18 cellular contexts compared by ENCODE assay signal in genomic region chr19:35024095-35024494, GRCh38. TPM values are rescaled to one million over a fixed set of nuclear protein-coding genes. Genes with fewer than 3 reads are reported as not detected.
"Had no signal": no experiment of that assay in that cellular context is flagged by ENCODE, and none has a peak within 500 bp of the region (broad histone marks: within the 10 kb centered on the region; RNA-seq: fewer than 3 reads in every experiment).

No MANE protein-coding gene starts in this region.

- H3K9me3 Mint-ChIP-seq: activated naive CD4-positive, alpha-beta T cell treated with anti-CD3 and anti-CD28 coated beads, Interleukin-2, amount 50 U/mL, for 24 hours; activated T-helper 2 cell treated with anti-CD3 and anti-CD28 coated beads, Interferon-gamma antibody, Interleukin-2, Interleukin-4, amounts not matched to agents 10 μg/mL and 5 μg/mL and 100 μg/mL, durations not matched to agents 14 hours and 24 hours and 36 hours; dendritic cell treated with granulocyte-macrophage colony-stimulating factor and Interleukin-4, amounts not matched to agents 40 ng/mL and 50 ng/mL, for 4 days had no signal

- H3K27me3 Mint-ChIP-seq: activated naive CD4-positive, alpha-beta T cell treated with anti-CD3 and anti-CD28 coated beads, Interleukin-2, amount 50 U/mL, for 24 hours; naive thymus-derived CD4-positive, alpha-beta T cell had no signal

- FAIRE-seq: keratinocyte had no signal

- DNase-seq: activated CD4-positive, CD25-positive, alpha-beta regulatory T cell treated with anti-CD3 and anti-CD28 coated beads, Interleukin-2, amount 50 U/mL, for 72 hours; brain microvascular endothelial cell; effector memory CD4-positive, alpha-beta T cell; left lung; mammary epithelial cell; naive thymus-derived CD4-positive, alpha-beta T cell; right lobe of liver; stimulated activated CD4-positive, alpha-beta T cell treated with anti-CD3 and anti-CD28 coated beads, Interleukin-12 subunit alpha, Interleukin-12 subunit beta, amount 100 ng/mL, for 4 hours; stimulated activated CD4-positive, alpha-beta T cell treated with anti-CD3 and anti-CD28 coated beads, Interleukin-2, amount 100 ng/mL, for 24 hours; thyroid gland; uterus had no signal

- H3K27ac Mint-ChIP-seq: activated naive CD4-positive, alpha-beta T cell treated with anti-CD3 and anti-CD28 coated beads, Interleukin-2, amount 50 U/mL, for 24 hours; activated T-helper 2 cell treated with anti-CD3 and anti-CD28 coated beads, Interferon-gamma antibody, Interleukin-2, Interleukin-4, amounts not matched to agents 10 μg/mL and 5 μg/mL and 100 μg/mL, durations not matched to agents 14 hours and 24 hours and 36 hours had no signal

- H3K27me3 ChIP-seq: brain microvascular endothelial cell, hepatocyte, right lobe of liver, thyroid gland, uterus had no signal

- H3K4me3 Mint-ChIP-seq: activated naive CD4-positive, alpha-beta T cell treated with anti-CD3 and anti-CD28 coated beads, Interleukin-2, amount 50 U/mL, for 24 hours; dendritic cell treated with granulocyte-macrophage colony-stimulating factor and Interleukin-4, amounts not matched to agents 40 ng/mL and 50 ng/mL, for 4 days; naive thymus-derived CD4-positive, alpha-beta T cell had no signal

- H3K4me3 ChIP-seq: hepatocyte, left lung, prostate gland, right lobe of liver, SK-N-MC, thyroid gland, uterus had no signal

- H3K36me3 ChIP-seq: uterus had no signal

RNA-seq across cellular contexts. Expression of gene HPN, which starts 17.4 kb away (rescaled TPM):
- total RNA-seq: naive thymus-derived CD4-positive, alpha-beta T cell had no signal
